In the genomic region with DNA sequence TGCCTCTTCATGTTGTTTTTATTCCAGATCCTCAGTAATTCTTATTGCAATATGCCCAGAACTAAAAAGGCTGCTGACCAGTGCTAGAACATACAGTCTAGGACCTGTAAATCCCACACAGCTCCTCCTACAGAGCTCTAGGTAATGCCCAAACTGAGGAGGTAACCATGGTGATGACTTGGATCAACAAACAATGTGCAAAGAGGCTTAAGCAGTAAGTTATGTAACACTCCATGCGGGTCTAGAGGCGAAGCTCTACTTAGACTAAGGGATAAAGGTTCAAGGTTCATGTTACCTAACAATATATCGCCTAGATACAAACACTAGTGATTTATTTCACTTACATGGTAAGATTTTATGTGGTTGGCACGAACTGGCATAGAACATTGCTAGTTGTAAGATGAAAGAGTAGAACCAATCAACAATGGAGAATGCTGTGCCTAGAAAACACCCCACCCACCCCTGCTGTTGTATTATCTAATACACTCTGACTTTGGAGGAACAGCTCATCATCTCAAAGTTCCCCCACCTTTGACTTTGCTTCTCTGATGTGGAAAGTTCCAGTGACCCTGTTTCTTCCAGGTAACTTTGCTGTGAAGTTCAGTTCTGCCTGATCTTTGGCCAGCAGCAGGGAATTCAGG, we compare ENCODE assay signal across 1 cellular context.
TF ChIP-seq lines count a peak whose summit lies in the region.

No MANE protein-coding gene starts in this region.

TF ChIP-seq in A549, 52 proteins besides CTCF, POLR2A, EP300 and RAD21:
- TF ChIP-seq, protein P1, sequence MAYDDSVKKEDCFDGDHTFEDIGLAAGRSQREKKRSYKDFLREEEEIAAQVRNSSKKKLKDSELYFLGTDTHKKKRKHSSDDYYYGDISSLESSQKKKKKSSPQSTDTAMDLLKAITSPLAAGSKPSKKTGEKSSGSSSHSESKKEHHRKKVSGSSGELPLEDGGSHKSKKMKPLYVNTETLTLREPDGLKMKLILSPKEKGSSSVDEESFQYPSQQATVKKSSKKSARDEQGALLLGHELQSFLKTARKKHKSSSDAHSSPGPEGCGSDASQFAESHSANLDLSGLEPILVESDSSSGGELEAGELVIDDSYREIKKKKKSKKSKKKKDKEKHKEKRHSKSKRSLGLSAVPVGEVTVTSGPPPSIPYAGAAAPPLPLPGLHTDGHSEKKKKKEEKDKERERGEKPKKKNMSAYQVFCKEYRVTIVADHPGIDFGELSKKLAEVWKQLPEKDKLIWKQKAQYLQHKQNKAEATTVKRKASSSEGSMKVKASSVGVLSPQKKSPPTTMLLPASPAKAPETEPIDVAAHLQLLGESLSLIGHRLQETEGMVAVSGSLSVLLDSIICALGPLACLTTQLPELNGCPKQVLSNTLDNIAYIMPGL (CRISPR knock-in tag; IDR thresholded peaks at IDR 0.05; ENCODE audit: borderline replicate concordance): no peak
- TF ChIP-seq RCOR1 (IDR thresholded peaks at IDR 0.05; ENCODE audit: low read depth, low read length): no peak
- TF ChIP-seq, protein P2, sequence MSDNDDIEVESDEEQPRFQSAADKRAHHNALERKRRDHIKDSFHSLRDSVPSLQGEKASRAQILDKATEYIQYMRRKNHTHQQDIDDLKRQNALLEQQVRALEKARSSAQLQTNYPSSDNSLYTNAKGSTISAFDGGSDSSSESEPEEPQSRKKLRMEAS (IDR thresholded peaks at IDR 0.05): 0 out of 2 replicates have a peak, but pooled peaks have one; percentile 16
- TF ChIP-seq EHF (CRISPR knock-in tag; IDR thresholded peaks at IDR 0.05): no peak
- TF ChIP-seq CEBPB (IDR thresholded peaks at IDR 0.05): peak; percentile 22 to 39; a peak in 3 of 4 replicates
